In genomic region chr1:28088168-28088961, GRCh38 we compare ENCODE assay signal across 8 cellular contexts. TPM values are rescaled to one million over a fixed set of nuclear protein-coding genes. Genes with fewer than 3 reads are reported as not detected.
A peak's percentile ranks its signal among the peaks of the same experiment; 100 is the strongest.
DNase-seq lines count a peak whose midpoint lies in the region; ATAC-seq and TF ChIP-seq lines count a peak whose summit lies in the region.

EYA3 (minus strand) TSS chr1:28088610; CDS start chr1:28058026, 30,584 bp downstream.

- peaks cover 33 to 44% (median 38%) of the 10 kb centered on the region in 3 donors for H3K4me1 Mint-ChIP-seq in IgD-negative memory B cell

- peaks cover 25% of the 10 kb centered on the region for H3K4me1 ChIP-seq in mononuclear cell (ENCODE audit: insufficient read depth, low read length)

- H3K27me3 ChIP-seq in mononuclear cell (ENCODE audit: insufficient read depth, low read length) = no peaks in the 10 kb centered on the region

- H3K27ac Mint-ChIP-seq in IgD-negative memory B cell = peak within 1 kb of the TSS; percentile 87 to 99 (median 97)

- no peak for TF ChIP-seq CTCF in epithelial cell of esophagus (IDR thresholded peaks at IDR 0.05; ENCODE audit: insufficient read depth, low read depth, low read length, missing control alignments)

- H3K4me3 ChIP-seq in epithelial cell of esophagus (ENCODE audit: low read length) (peak within 1 kb of the TSS; percentile 91), mononuclear cell (ENCODE audit: low read length) (peak within 1 kb of the TSS; percentile 81)

- peaks cover 2% of the 10 kb centered on the region for H3K36me3 Mint-ChIP-seq in IgD-negative memory B cell

- H3K4me3 Mint-ChIP-seq in IgD-negative memory B cell = peak within 1 kb of the TSS; percentile 91 to 98 (median 96)

- peak; percentile 86 for ATAC-seq in GM21529 (IDR thresholded peaks at IDR 0.05; ENCODE audit: unreplicated experiment)

- H3K9me3 Mint-ChIP-seq in IgD-negative memory B cell = no peaks in the 10 kb centered on the region

- H3K27me3 Mint-ChIP-seq in IgD-negative memory B cell = no peaks in the 10 kb centered on the region

- DNase-seq in DMS 273 treated with DMSO at 0.1 percent for 48 hours (lab: John Stamatoyannopoulos, UW) (peak; percentile 97), OCI-M2 (lab: John Stamatoyannopoulos, UW; ENCODE audit: unreplicated experiment) (peak; percentile 78), activated T-cell treated with anti-CD3 and anti-CD28 coated beads for 4 hours (peak; percentile 99), epithelial cell of esophagus (ENCODE audit: low read depth) (peak; percentile 99)
- peak; percentile 98 for DNase-seq in stimulated activated CD8-positive, alpha-beta memory T cell treated with anti-CD3 and anti-CD28 coated beads, Interleukin-4, amount 100 ng/mL, for 1 hour (ENCODE audit: low read depth in 2 of 2, low spot score in 1 of 2)

- no peaks in the 10 kb centered on the region for H3K9me3 ChIP-seq in mononuclear cell (ENCODE audit: low read depth, low read length)

RNA-seq across cellular contexts. Expression of gene EYA3, which starts in this region (rescaled TPM):
- 5.8 TPM for polyA plus RNA-seq in IgD-negative memory B cell
- total RNA-seq in mononuclear cell = 8.7 TPM

Comparison
In these comparisons a context has a peak if more than half of its experiments do, and no peak if none do; other contexts are left out.
1. Peak in every context shown above with its lines: DNase-seq, ATAC-seq and H3K4me3 ChIP-seq.